8 cellular contexts compared by ENCODE assay signal in the genomic region with DNA sequence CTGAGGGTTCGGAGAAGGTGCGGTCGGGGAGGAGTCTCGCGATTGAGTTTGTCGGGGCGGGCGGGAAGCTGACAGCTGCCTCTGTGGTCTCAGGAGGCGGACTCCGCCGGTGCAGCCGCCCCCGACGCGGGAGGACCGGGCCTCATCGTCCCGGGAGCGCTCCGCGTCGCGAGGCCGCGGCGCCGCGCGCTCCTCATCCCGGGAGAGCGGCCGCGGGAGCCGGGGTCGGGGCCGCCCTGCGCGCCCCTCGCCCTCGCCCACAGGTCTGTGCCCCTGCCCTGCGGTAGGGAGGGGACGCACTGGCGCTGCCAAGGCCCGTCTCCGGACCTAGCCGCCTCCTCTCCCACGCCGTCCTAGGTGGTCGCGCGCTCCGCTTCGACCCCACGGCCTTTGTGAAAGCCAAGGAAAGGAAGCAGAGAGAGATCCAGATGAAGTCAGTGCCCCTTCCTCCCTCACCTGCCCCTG. TPM values are rescaled to one million over a fixed set of nuclear protein-coding genes. Genes with fewer than 3 reads are reported as not detected.
DNase-seq lines count a peak whose midpoint lies in the region; ATAC-seq and TF ChIP-seq lines count a peak whose summit lies in the region.

No MANE protein-coding gene starts in this region.

- intact Hi-C loops in CD4-positive, alpha-beta T cell (cut with DNase I, micrococcal nuclease) = loop anchor here (1.0 to 10.0 kb wide), 6 partner anchors 19 to 244 kb away; a partner anchor contains a TSS
- intact Hi-C loops in activated naive CD4-positive, alpha-beta T cell treated with anti-CD3 and anti-CD28 coated beads for 36 hours (cut with micrococcal nuclease) = loop anchor here (1.0 to 2.0 kb wide), 7 partner anchors 21 to 247 kb away; a partner anchor contains a TSS
- intact Hi-C loops in left ventricle myocardium superior (cut with micrococcal nuclease) = no loop called here

- POLR2A ChIA-PET in CD4-positive, alpha-beta T cell (lab: Charles Lee) = interaction anchor here (1.2 to 1.6 kb wide), 2 partner anchors 21 to 152 kb away, joined by 3 to 6 read pairs; a partner anchor contains a TSS

- peak in 7 of 10 experiments; percentile 15 to 48 (median 31) for DNase-seq in CD4-positive, alpha-beta T cell
- peak; percentile 35 for DNase-seq in LoVo (ENCODE audit: low spot score)
- DNase-seq in activated naive CD4-positive, alpha-beta T cell treated with anti-CD3 and anti-CD28 coated beads for 36 hours = peak; percentile 52
- no peak for DNase-seq in left ventricle myocardium superior
- no peak for DNase-seq in midbrain (lab: John Stamatoyannopoulos, UW)
- DNase-seq in NK-92 (lab: John Stamatoyannopoulos, UW; ENCODE audit: unreplicated experiment) = no peak

- peaks cover 8% of the 10 kb centered on the region for H3K27me3 ChIP-seq in CD4-positive, alpha-beta T cell (ENCODE audit: control insufficient read depth, insufficient read depth, low read length)
- peaks cover 20 to 44% (median 22%) of the 10 kb centered on the region in 3 donors for H3K27me3 ChIP-seq in skeletal muscle tissue (ENCODE audit: control insufficient read depth in 3 of 3, insufficient read depth in 3 of 3, low read length in 3 of 3)

- H3K4me3 ChIP-seq in skeletal muscle tissue (ENCODE audit: low read length in 3 of 3) = peak overlapping the region; percentile 83 to 89 (median 88)

- peak; percentile 47 for ATAC-seq in CD4-positive, alpha-beta T cell (ENCODE audit: poor library complexity)
- ATAC-seq in left ventricle myocardium superior (peak; percentile 32), GM21717 (IDR thresholded peaks at IDR 0.05; ENCODE audit: unreplicated experiment) (no peak)

- H3K9me3 ChIP-seq in CD4-positive, alpha-beta T cell (ENCODE audit: control insufficient read depth, low read length) = no peaks in the 10 kb centered on the region
- no peaks in the 10 kb centered on the region for H3K9me3 ChIP-seq in skeletal muscle tissue (ENCODE audit: control insufficient read depth in 3 of 3, low read length in 3 of 3)

- no peaks in the 10 kb centered on the region for H3K9me3 Mint-ChIP-seq in CD4-positive, alpha-beta T cell
- H3K9me3 Mint-ChIP-seq in activated naive CD4-positive, alpha-beta T cell treated with anti-CD3 and anti-CD28 coated beads for 36 hours = no peaks in the 10 kb centered on the region

- H3K36me3 ChIP-seq in skeletal muscle tissue (ENCODE audit: control insufficient read depth in 3 of 3, insufficient read depth in 3 of 3, low read length in 3 of 3) = no peaks in the 10 kb centered on the region

- H3K27ac Mint-ChIP-seq in CD4-positive, alpha-beta T cell = peak overlapping the region; percentile 56
- no peak overlapping the region for H3K27ac Mint-ChIP-seq in activated naive CD4-positive, alpha-beta T cell treated with anti-CD3 and anti-CD28 coated beads for 36 hours

- peaks cover 8% of the 10 kb centered on the region for H3K36me3 Mint-ChIP-seq in CD4-positive, alpha-beta T cell (ENCODE audit: low read depth)
- peaks cover 5% of the 10 kb centered on the region for H3K36me3 Mint-ChIP-seq in activated naive CD4-positive, alpha-beta T cell treated with anti-CD3 and anti-CD28 coated beads for 36 hours (ENCODE audit: low read depth)

- peak overlapping the region; percentile 95 for H3K4me3 Mint-ChIP-seq in CD4-positive, alpha-beta T cell
- peak overlapping the region; percentile 74 for H3K4me3 Mint-ChIP-seq in activated naive CD4-positive, alpha-beta T cell treated with anti-CD3 and anti-CD28 coated beads for 36 hours

- no peak overlapping the region for H3K27ac ChIP-seq in CD4-positive, alpha-beta T cell (ENCODE audit: low read depth, low read length)
- H3K27ac ChIP-seq in skeletal muscle tissue (ENCODE audit: low read depth, low read length) = no peak overlapping the region

- H3K4me1 Mint-ChIP-seq in CD4-positive, alpha-beta T cell (ENCODE audit: low read depth) = peaks cover 21% of the 10 kb centered on the region
- peaks cover 17% of the 10 kb centered on the region for H3K4me1 Mint-ChIP-seq in activated naive CD4-positive, alpha-beta T cell treated with anti-CD3 and anti-CD28 coated beads for 36 hours (ENCODE audit: low read depth)

- no peak for TF ChIP-seq CTCF in CD4-positive, alpha-beta T cell (IDR thresholded peaks at IDR 0.05)

- H3K4me1 ChIP-seq in skeletal muscle tissue (ENCODE audit: control insufficient read depth in 3 of 3, insufficient read depth in 3 of 3, low read length in 3 of 3) = peaks cover 15 to 24% (median 19%) of the 10 kb centered on the region in 3 donors

- CTCF ChIA-PET in CD4-positive, alpha-beta T cell (lab: Charles Lee) = interaction anchor here (0.5 to 1.6 kb wide), 3 partner anchors 14 to 261 kb away, joined by 3 to 4 read pairs (median 4); no protein-coding TSS in a partner anchor
- CTCF ChIA-PET in activated naive CD4-positive, alpha-beta T cell treated with anti-CD3 and anti-CD28 coated beads for 36 hours (lab: Charles Lee) = interaction anchor here (2.0 kb wide), 1 partner anchor 10 kb away, joined by 7 read pairs; no protein-coding TSS in a partner anchor

- H3K27me3 Mint-ChIP-seq in CD4-positive, alpha-beta T cell = peaks cover 7% of the 10 kb centered on the region
- H3K27me3 Mint-ChIP-seq in activated naive CD4-positive, alpha-beta T cell treated with anti-CD3 and anti-CD28 coated beads for 36 hours (ENCODE audit: low read depth) = peaks cover 15% of the 10 kb centered on the region

- H3K9ac ChIP-seq in skeletal muscle tissue (ENCODE audit: low read depth in 1 of 3, low read length in 3 of 3) = peak overlapping the region in 2 of 3 donors; percentile 60 to 78

RNA-seq across cellular contexts. Expression of a gene that starts 6.9 kb away (rescaled TPM):
- not detected for total RNA-seq in CD4-positive, alpha-beta T cell
- not detected for total RNA-seq in activated naive CD4-positive, alpha-beta T cell treated with anti-CD3 and anti-CD28 coated beads for 36 hours
- total RNA-seq in left ventricle myocardium superior (0.50 TPM), skeletal muscle tissue (2.1 TPM)

RNA-seq across cellular contexts. Expression of a gene that starts 20.7 kb away (rescaled TPM):
- 1 to 10 TPM; 4.9 to 6.6 TPM for total RNA-seq in CD4-positive, alpha-beta T cell
- 10 to 100 TPM; 26.4 to 29.3 TPM for total RNA-seq in activated naive CD4-positive, alpha-beta T cell treated with anti-CD3 and anti-CD28 coated beads for 36 hours
- total RNA-seq in left ventricle myocardium superior = 7.7 TPM
- total RNA-seq in skeletal muscle tissue = 4.2 TPM

RNA-seq across cellular contexts. Expression of a gene that starts 24.8 kb away (rescaled TPM):
- not detected for total RNA-seq in CD4-positive, alpha-beta T cell
- total RNA-seq in activated naive CD4-positive, alpha-beta T cell treated with anti-CD3 and anti-CD28 coated beads for 36 hours = not detected
- total RNA-seq in left ventricle myocardium superior (not detected), skeletal muscle tissue (3.1 TPM)

RNA-seq across cellular contexts. Expression of a gene that starts 42.3 kb away (rescaled TPM):
- total RNA-seq in CD4-positive, alpha-beta T cell = not detected
- total RNA-seq in activated naive CD4-positive, alpha-beta T cell treated with anti-CD3 and anti-CD28 coated beads for 36 hours = not detected
- total RNA-seq in left ventricle myocardium superior (5.9 TPM), skeletal muscle tissue (0.52 TPM)

Comparison
In these comparisons a context has a peak if more than half of its experiments do, and no peak if none do; other contexts are left out.
1. DNase-seq: peak in CD4-positive, alpha-beta T cell (7 of 10), LoVo (single experiment) and activated naive CD4-positive, alpha-beta T cell treated with anti-CD3 and anti-CD28 coated beads for 36 hours (single experiment); none in left ventricle myocardium superior (single experiment), midbrain (single experiment) and NK-92 (single experiment).